In the genomic region with DNA sequence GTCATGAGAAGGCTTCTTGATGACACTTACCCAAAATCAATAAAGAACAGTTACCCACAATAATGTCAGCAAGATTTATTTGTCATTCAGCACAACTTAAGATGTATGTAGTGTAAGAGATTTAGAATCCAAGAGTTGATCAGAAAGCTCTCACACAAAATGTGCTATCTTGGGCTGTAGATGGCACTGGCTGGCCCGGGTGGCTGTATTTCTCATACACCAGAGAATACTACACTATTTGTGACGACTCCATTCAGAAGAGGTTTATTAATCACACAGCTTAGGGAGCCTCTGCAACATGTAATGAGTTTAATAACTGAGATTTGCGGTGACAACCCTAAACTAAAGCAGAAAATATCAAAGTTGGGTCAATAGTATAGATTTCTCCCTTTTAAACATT, we compare ENCODE assay signal across 24 cellular contexts.
"Had no signal": no experiment of that assay in that cellular context is flagged by ENCODE, and none has a peak within 500 bp of the region (broad histone marks: within the 10 kb centered on the region; RNA-seq: fewer than 3 reads in every experiment).

No MANE protein-coding gene starts in this region.

- H3K27me3 ChIP-seq: body of pancreas, gastroesophageal sphincter, heart right ventricle, upper lobe of left lung had no signal

- H3K4me3 ChIP-seq: body of pancreas, coronary artery, gastroesophageal sphincter, heart right ventricle, left ventricle myocardium inferior, lung, upper lobe of left lung had no signal

- H3K36me3 Mint-ChIP-seq: activated naive CD8-positive, alpha-beta T cell; naive B cell had no signal

- H3K9ac ChIP-seq: parathyroid adenoma had no signal

- H3K4me3 Mint-ChIP-seq: activated CD4-positive, alpha-beta T cell treated with anti-CD3 and anti-CD28 coated beads for 36 hours; activated naive CD8-positive, alpha-beta T cell; effector memory CD8-positive, alpha-beta T cell; nephron progenitor cell had no signal

- H3K4me1 ChIP-seq: body of pancreas, gastroesophageal sphincter, heart right ventricle, left ventricle myocardium inferior, parathyroid adenoma, upper lobe of left lung had no signal

- H3K4me1 Mint-ChIP-seq: activated CD4-positive, alpha-beta T cell treated with anti-CD3 and anti-CD28 coated beads for 36 hours; naive B cell; nephron progenitor cell had no signal

- H3K27ac ChIP-seq: body of pancreas, coronary artery, gastroesophageal sphincter, heart right ventricle, left ventricle myocardium inferior, parathyroid adenoma, upper lobe of left lung had no signal

- H3K27me3 Mint-ChIP-seq: activated CD4-positive, alpha-beta T cell treated with anti-CD3 and anti-CD28 coated beads for 36 hours; effector memory CD8-positive, alpha-beta T cell; naive B cell had no signal

- DNase-seq: activated CD4-positive, alpha-beta T cell treated with anti-CD3 and anti-CD28 coated beads for 36 hours; activated CD4-positive, CD25-positive, alpha-beta regulatory T cell; activated effector memory CD4-positive, alpha-beta T cell treated with Interleukin-2 at 50 U/mL for 16 hours; activated naive CD4-positive, alpha-beta T cell treated with Interleukin-2 at 50 U/mL for 16 hours; aorta; body of pancreas; cerebellar nuclear complex; effector memory CD8-positive, alpha-beta T cell; heart right ventricle; left ventricle myocardium inferior; naive B cell; nephron progenitor cell; right cardiac atrium; stimulated activated CD4-positive, alpha-beta T cell treated with anti-CD3 and anti-CD28 coated beads, Interleukin-2, amount 100 ng/mL, for 48 hours; stimulated activated naive CD4-positive, alpha-beta T cell treated with Interleukin-2 at 50 U/mL for 16 hours; T-helper 1 cell; upper lobe of left lung had no signal

- H3K9me3 ChIP-seq: body of pancreas, gastroesophageal sphincter, left ventricle myocardium inferior, upper lobe of left lung had no signal

- ATAC-seq: activated CD4-positive, alpha-beta T cell treated with anti-CD3 and anti-CD28 coated beads for 36 hours; body of pancreas; effector memory CD8-positive, alpha-beta T cell; gastroesophageal sphincter; heart right ventricle; right cardiac atrium had no signal

- H3K27ac Mint-ChIP-seq: activated CD4-positive, alpha-beta T cell treated with anti-CD3 and anti-CD28 coated beads for 36 hours; activated naive CD8-positive, alpha-beta T cell; effector memory CD8-positive, alpha-beta T cell; naive B cell; nephron progenitor cell had no signal

- FAIRE-seq: endothelial cell of umbilical vein, islet of Langerhans had no signal

- H3K36me3 ChIP-seq: gastroesophageal sphincter, heart right ventricle, left ventricle myocardium inferior, upper lobe of left lung had no signal
